ENCODE assay signal across 19 cellular contexts in genomic region chr12:92105676-92106075, GRCh38. TPM values are rescaled to one million over a fixed set of nuclear protein-coding genes. Genes with fewer than 3 reads are reported as not detected.
DNase-seq lines count a peak whose midpoint lies in the region; ATAC-seq and TF ChIP-seq lines count a peak whose summit lies in the region.
"Had no signal": no experiment of that assay in that cellular context is flagged by ENCODE, and none has a peak within 500 bp of the region (broad histone marks: within the 10 kb centered on the region; RNA-seq: fewer than 3 reads in every experiment).

No MANE protein-coding gene starts in this region.

- no peak overlapping the region for H3K4me3 ChIP-seq in breast epithelium
- H3K4me3 ChIP-seq: esophagus muscularis mucosa, left ventricle myocardium inferior, mucosa of descending colon, right atrium auricular region had no signal

- no peaks in the 10 kb centered on the region for H3K36me3 Mint-ChIP-seq in MCF 10A (ENCODE audit: insufficient read depth, unreplicated experiment)
- H3K36me3 Mint-ChIP-seq in activated naive CD8-positive, alpha-beta T cell treated with anti-CD3 and anti-CD28 coated beads for 36 hours: peaks cover 10% of the 10 kb centered on the region
- no peaks in the 10 kb centered on the region for H3K36me3 Mint-ChIP-seq in WTC11

- H3K27me3 ChIP-seq in breast epithelium: no peaks in the 10 kb centered on the region
- H3K27me3 ChIP-seq: esophagus muscularis mucosa, right atrium auricular region had no signal

- H3K9me3 Mint-ChIP-seq in MCF 10A (ENCODE audit: unreplicated experiment): peaks cover 6% of the 10 kb centered on the region
- peaks cover 4% of the 10 kb centered on the region for H3K9me3 Mint-ChIP-seq in activated naive CD8-positive, alpha-beta T cell treated with anti-CD3 and anti-CD28 coated beads for 36 hours
- no peaks in the 10 kb centered on the region for H3K9me3 Mint-ChIP-seq in WTC11

- intact Hi-C loops in MCF 10A (cut with micrococcal nuclease): no loop called here
- intact Hi-C loops in breast epithelium (cut with DNase I; ENCODE audit: low total_unique reads): no loop called here

- no peak for DNase-seq in MCF 10A (ENCODE audit: unreplicated experiment)
- DNase-seq in breast epithelium (ENCODE audit: low spot score in 2 of 2): no peak
- DNase-seq in NOMO-1 treated with dmso at 0.1 percent for 144 hours (lab: John Stamatoyannopoulos, UW; ENCODE audit: unreplicated experiment): peak; percentile 49
- DNase-seq in activated naive CD8-positive, alpha-beta T cell treated with anti-CD3 and anti-CD28 coated beads for 36 hours: no peak
- no peak for DNase-seq in WTC11 (ENCODE audit: low spot score)
- no peak for DNase-seq in stimulated activated CD4-positive, alpha-beta T cell treated with anti-CD3 and anti-CD28 coated beads, Interleukin-4, amount 100 ng/mL, for 1 hour
- no peak for DNase-seq in DMS114 treated with DMSO at 0.1 percent for 48 hours (lab: John Stamatoyannopoulos, UW; ENCODE audit: unreplicated experiment)
- DNase-seq in dedifferentiated amniotic fluid mesenchymal stem cell (ENCODE audit: extremely low spot score): no peak
- DNase-seq: activated CD4-positive, alpha-beta memory T cell treated with anti-CD3 and anti-CD28 coated beads, Interleukin-2, amount 10 ng/mL, durations not matched to agents 7 days and 5 days; activated gamma-delta T cell; Caco-2; left ventricle myocardium inferior; mucosa of descending colon; NCI-H1930; NCI-H510A treated with DMSO at 0.1 percent for 48 hours; PC-3 had no signal

- CTCF ChIA-PET in MCF 10A (lab: Yijun Ruan, JAX): interaction anchor here (0.5 to 0.8 kb wide), 3 partner anchors 10 to 75 kb away, joined by 3 to 4 read pairs (median 3); no protein-coding TSS in a partner anchor
- CTCF ChIA-PET in WTC11 (lab: Charles Lee): interaction anchor here (1.9 kb wide), 1 partner anchor 38 kb away, joined by 5 read pairs; no protein-coding TSS in a partner anchor

- no peaks in the 10 kb centered on the region for H3K4me1 ChIP-seq in breast epithelium
- H3K4me1 ChIP-seq: Caco-2, right atrium auricular region had no signal

- TF ChIP-seq POLR2A in breast epithelium (IDR thresholded peaks at IDR 0.05): no peak

- H3K4me1 Mint-ChIP-seq in MCF 10A (ENCODE audit: insufficient read depth, unreplicated experiment): peaks cover 28% of the 10 kb centered on the region
- H3K4me1 Mint-ChIP-seq in activated naive CD8-positive, alpha-beta T cell treated with anti-CD3 and anti-CD28 coated beads for 36 hours: peaks cover 61% of the 10 kb centered on the region
- H3K4me1 Mint-ChIP-seq in WTC11: peaks cover 63% of the 10 kb centered on the region

- H3K27ac Mint-ChIP-seq in MCF 10A (ENCODE audit: low read depth, unreplicated experiment): peak overlapping the region; percentile 53
- peak overlapping the region; percentile 60 for H3K27ac Mint-ChIP-seq in activated naive CD8-positive, alpha-beta T cell treated with anti-CD3 and anti-CD28 coated beads for 36 hours
- H3K27ac Mint-ChIP-seq in WTC11: no peak overlapping the region
- H3K27ac Mint-ChIP-seq: activated CD4-positive, alpha-beta memory T cell treated with anti-CD3 and anti-CD28 coated beads, Interleukin-2, amount 10 ng/mL, durations not matched to agents 7 days and 5 days had no signal

- BruUV-seq in MCF 10A (replicated peaks; lab: Mats Ljungman, UMichigan): no TSS peak

- H3K4me3 Mint-ChIP-seq in MCF 10A (ENCODE audit: unreplicated experiment): no peak overlapping the region
- peak overlapping the region; percentile 27 for H3K4me3 Mint-ChIP-seq in activated naive CD8-positive, alpha-beta T cell treated with anti-CD3 and anti-CD28 coated beads for 36 hours
- no peak overlapping the region for H3K4me3 Mint-ChIP-seq in WTC11
- H3K4me3 Mint-ChIP-seq: activated CD4-positive, alpha-beta memory T cell treated with anti-CD3 and anti-CD28 coated beads, Interleukin-2, amount 10 ng/mL, durations not matched to agents 7 days and 5 days had no signal

- no peaks in the 10 kb centered on the region for H3K27me3 Mint-ChIP-seq in MCF 10A (ENCODE audit: insufficient read depth, unreplicated experiment)
- no peaks in the 10 kb centered on the region for H3K27me3 Mint-ChIP-seq in activated naive CD8-positive, alpha-beta T cell treated with anti-CD3 and anti-CD28 coated beads for 36 hours
- H3K27me3 Mint-ChIP-seq in WTC11 (ENCODE audit: low read depth): no peaks in the 10 kb centered on the region
- H3K27me3 Mint-ChIP-seq: activated CD4-positive, alpha-beta memory T cell treated with anti-CD3 and anti-CD28 coated beads, Interleukin-2, amount 10 ng/mL, durations not matched to agents 7 days and 5 days had no signal

- ATAC-seq in WTC11: no peak
- ATAC-seq: mucosa of descending colon, PC-3, SK-N-SH treated with all-trans-retinoic acid at 6 μM for 48 hours had no signal

- H3K9me3 ChIP-seq in breast epithelium: no peaks in the 10 kb centered on the region
- H3K9me3 ChIP-seq: Caco-2, esophagus muscularis mucosa, left ventricle myocardium inferior, mucosa of descending colon, right atrium auricular region had no signal

- no peak for TF ChIP-seq CTCF in MCF 10A (IDR thresholded peaks at IDR 0.05; ENCODE audit: unreplicated experiment)
- TF ChIP-seq CTCF in breast epithelium (IDR thresholded peaks at IDR 0.05): no peak
- TF ChIP-seq CTCF in WTC11 (IDR thresholded peaks at IDR 0.05): no peak

- POLR2A ChIA-PET in MCF 10A (lab: Yijun Ruan, JAX): interaction anchor here (0.6 to 1.1 kb wide), 4 partner anchors 62 to 670 kb away, joined by 3 to 6 read pairs (median 3); no protein-coding TSS in a partner anchor
- POLR2A ChIA-PET in WTC11 (lab: Charles Lee): no interaction called here

- H3K36me3 ChIP-seq in breast epithelium: no peaks in the 10 kb centered on the region
- H3K36me3 ChIP-seq: esophagus muscularis mucosa, left ventricle myocardium inferior, right atrium auricular region had no signal

- no peak overlapping the region for H3K27ac ChIP-seq in breast epithelium
- H3K27ac ChIP-seq: esophagus muscularis mucosa, left ventricle myocardium inferior, right atrium auricular region had no signal

TF ChIP-seq in WTC11, 78 proteins besides CTCF, POLR2A, EP300 and RAD21 (continues in another document):
- TF ChIP-seq E2F1 (CRISPR knock-in tag; IDR thresholded peaks at IDR 0.05) (no peak), MAX (CRISPR knock-in tag; IDR thresholded peaks at IDR 0.05) (no peak), ETV6 (CRISPR knock-in tag; IDR thresholded peaks at IDR 0.05) (no peak), NR2C2 (CRISPR knock-in tag; IDR thresholded peaks at IDR 0.05) (no peak), SP1 (CRISPR knock-in tag; conservative IDR thresholded peaks at IDR 0.05) (no peak), ATF3 (CRISPR knock-in tag; conservative IDR thresholded peaks at IDR 0.05) (no peak), ZNF281 (CRISPR knock-in tag; IDR thresholded peaks at IDR 0.05) (no peak), RORB (CRISPR knock-in tag; IDR thresholded peaks at IDR 0.05) (no peak), EMX1 (CRISPR knock-in tag; IDR thresholded peaks at IDR 0.05) (no peak), ZNF671 (CRISPR knock-in tag; IDR thresholded peaks at IDR 0.05) (no peak), CDX4 (CRISPR knock-in tag; IDR thresholded peaks at IDR 0.05; ENCODE audit: borderline replicate concordance) (no peak), ZNF232 (CRISPR knock-in tag; IDR thresholded peaks at IDR 0.05) (no peak)

RNA-seq across cellular contexts. Expression of gene BTG1, which starts 40.0 kb away (rescaled TPM):
- total RNA-seq in MCF 10A (2022) (128 and 129 TPM in 2 replicates), breast epithelium (100 to 1,000 TPM in 1 of 3 donors, 10 to 100 TPM in 2; 83.9 to 106 (median 96.3) TPM), WTC11 (2021) (26.7 to 32.0 TPM (median 31.2 TPM) in 3 replicates)
- total RNA-seq in activated naive CD8-positive, alpha-beta T cell treated with anti-CD3 and anti-CD28 coated beads for 36 hours: 100 to 1,000 TPM; 147 to 153 TPM
